Comparison of ENCODE assay signal across 16 cellular contexts in the genomic region with DNA sequence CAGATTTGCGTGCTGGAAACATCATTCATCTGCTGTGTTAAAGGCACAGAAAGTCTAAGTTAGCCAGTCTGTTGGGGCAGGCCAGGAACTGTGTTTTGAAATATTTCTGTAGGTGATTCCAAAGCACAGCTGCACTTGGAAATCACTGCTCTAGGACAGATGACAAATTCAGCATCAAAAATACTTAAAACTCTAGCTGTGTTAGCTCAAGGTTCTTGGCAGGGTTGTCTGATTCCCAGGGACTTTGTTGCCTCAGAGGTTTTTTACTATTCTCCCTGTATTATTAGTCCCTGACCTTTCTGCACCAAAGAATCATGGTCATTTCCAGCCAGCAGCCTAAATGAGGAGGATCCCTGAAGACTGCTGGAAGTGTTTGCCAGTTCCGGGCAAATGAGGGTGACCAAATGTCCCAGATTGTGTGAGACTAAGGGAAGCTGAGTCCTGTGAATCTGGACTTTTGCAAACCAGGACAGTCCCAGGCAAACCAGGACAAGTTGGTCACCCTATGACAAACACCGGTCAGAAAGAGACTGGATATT.
DNase-seq lines count a peak whose midpoint lies in the region; ATAC-seq, FAIRE-seq and TF ChIP-seq lines count a peak whose summit lies in the region.
"Had no signal": no experiment of that assay in that cellular context is flagged by ENCODE, and none has a peak within 500 bp of the region (broad histone marks: within the 10 kb centered on the region; RNA-seq: fewer than 3 reads in every experiment).

No MANE protein-coding gene starts in this region.

- no peak overlapping the region for H3K9ac ChIP-seq in H1 (replicated peaks in 1 of 4; ENCODE audit: extremely low read depth in 1 of 4, low read depth in 3 of 4, low read length in 3 of 4)
- H3K9ac ChIP-seq: SK-N-SH had no signal

- no peak overlapping the region for H3K23ac ChIP-seq in H1 (ENCODE audit: insufficient read length)

- H3K18ac ChIP-seq in H1 (ENCODE audit: extremely low read depth, low read length) = no peak overlapping the region

- peak; percentile 76 to 84 for ATAC-seq in right cardiac atrium
- ATAC-seq in omental fat pad (ENCODE audit: low FRiP score) = peak; percentile 23
- ATAC-seq: left lobe of liver had no signal

- no peak overlapping the region for H4K91ac ChIP-seq in H1 (replicated peaks; ENCODE audit: insufficient read length, low read length)

- no peaks in the 10 kb centered on the region for H4K20me1 ChIP-seq in H1 (replicated peaks in 1 of 2; ENCODE audit: control insufficient read depth in 1 of 2, insufficient read depth in 2 of 2, low read length in 2 of 2)

- POLR2A ChIA-PET in H1 (lab: Charles Lee; ENCODE audit: partially characterized antibody) = no interaction called here

- no peak for TF ChIP-seq CTCF in H1 (IDR thresholded peaks at IDR 0.05; ENCODE audit: control extremely low read depth in 1 of 3, insufficient read depth in 1 of 3, low read depth in 1 of 3, low read length in 3 of 3)
- no peak for TF ChIP-seq CTCF in omental fat pad (IDR thresholded peaks at IDR 0.05)
- TF ChIP-seq CTCF in transverse colon (IDR thresholded peaks at IDR 0.05) = no peak

- H3K79me2 ChIP-seq in H1 (ENCODE audit: control insufficient read depth in 1 of 2, insufficient read depth in 2 of 2, low read length in 2 of 2) = no peaks in the 10 kb centered on the region

- H2BK20ac ChIP-seq in H1 (ENCODE audit: low read length) = no peak overlapping the region; the same call in 1 of the 2 replicates

- in situ Hi-C loops in transverse colon (cut with MboI; ENCODE audit: low pct_ligation_motif_present in 1 of 4, low pct_unique_long_range_greater_than_20kb in 1 of 4, low sequenced_read_pairs in 3 of 4) = no loop called here

- H3K27me3 ChIP-seq in H1 (replicated peaks in 1 of 4; ENCODE audit: control insufficient read depth in 3 of 4, extremely low read depth in 1 of 4, insufficient read depth in 3 of 4, low read length in 3 of 4) (no peaks in the 10 kb centered on the region), right cardiac atrium (ENCODE audit: control insufficient read depth, insufficient read depth) (no peaks in the 10 kb centered on the region), transverse colon (no peaks in the 10 kb centered on the region)
- H3K27me3 ChIP-seq: colonic mucosa had no signal

- FAIRE-seq in H1 (lab: Jason Lieb, UNC) = no peak

- WGBS in H1 (ENCODE audit: extremely low coverage in 1 of 2, insufficient coverage in 1 of 2, insufficient read length in 1 of 2, insufficient replicate concordance in 2 of 2, low coverage in 1 of 2, low lambda C conversion rate in 2 of 2, missing lambda C conversion rate in 1 of 2), 2 experiments = 87% methylated on average over 3 of the region's 3 CpGs; no CpG with 5 or more reads in 1 of the 2 experiments
- WGBS in right cardiac atrium = 59% methylated on average over 3 of the region's 3 CpGs
- 70 to 92% methylated on average over 2 to 3 of the region's 3 CpGs for WGBS in transverse colon (ENCODE audit: low coverage in 1 of 2), 2 donors

- DNase-seq in H1 (ENCODE audit: low read depth in 1 of 2, low spot score in 2 of 2) = no peak
- DNase-seq in right cardiac atrium = peak in 2 of 3 donors; percentile 39 to 50
- DNase-seq in omental fat pad (ENCODE audit: low spot score) = no peak
- DNase-seq in transverse colon = no peak
- DNase-seq in activated effector memory CD4-positive, alpha-beta T cell treated with Interleukin-2 at 50 U/mL for 16 hours = no peak
- no peak for DNase-seq in hypothalamus (lab: John Stamatoyannopoulos, UW)
- DNase-seq in SHP77 (lab: John Stamatoyannopoulos, UW) = no peak
- no peak for DNase-seq in NCI-H2196 treated with DMSO at 0.1 percent for 48 hours (lab: John Stamatoyannopoulos, UW; ENCODE audit: unreplicated experiment)
- DNase-seq: activated CD4-positive, alpha-beta T cell treated with anti-CD3 and anti-CD28 coated beads, Interleukin-2, amount 50 U/mL, for 48 hours; colonic mucosa; NCI-H1417 treated with DMSO at 0.1 percent for 48 hours; NCI-H524 treated with DMSO at 0.1 percent for 48 hours; occipital lobe; SK-N-SH; stimulated activated CD8-positive, alpha-beta memory T cell treated with anti-CD3 and anti-CD28 coated beads, Interleukin-4, amount 100 ng/mL, for 48 hours had no signal

- peaks cover 0 to 3% (median 2%) of the 10 kb centered on the region in 4 experiments; a peak in 3 of 7 replicates for H3K4me1 ChIP-seq in H1 (replicated peaks in 1 of 4; ENCODE audit: control insufficient read depth in 3 of 4, insufficient read depth in 4 of 4, low read length in 3 of 4)
- H3K4me1 ChIP-seq in right cardiac atrium (ENCODE audit: control insufficient read depth, insufficient read depth, low read length) = peaks cover 11% of the 10 kb centered on the region
- H3K4me1 ChIP-seq in transverse colon = peaks cover 0 to 14% (median 0%) of the 10 kb centered on the region in 4 donors
- H3K4me1 ChIP-seq: colonic mucosa had no signal

- TF ChIP-seq POLR2A in H1 (IDR thresholded peaks at IDR 0.05; ENCODE audit: control extremely low read depth in 1 of 2, low read depth in 2 of 2, low read length in 2 of 2) (no peak), transverse colon (IDR thresholded peaks at IDR 0.05) (no peak)

- no peak overlapping the region for H2BK15ac ChIP-seq in H1 (ENCODE audit: low read length)

- H2AK5ac ChIP-seq in H1 (ENCODE audit: low read depth, low read length) = no peak overlapping the region

- no peak overlapping the region for H4K8ac ChIP-seq in H1 (ENCODE audit: extremely low read depth, insufficient read depth, low read length)

- no peak overlapping the region for H3K4me3 ChIP-seq in H1 (ENCODE audit: extremely low read depth in 1 of 4, insufficient read depth in 2 of 4, low read depth in 3 of 4, low read length in 4 of 4)
- no peak overlapping the region for H3K4me3 ChIP-seq in right cardiac atrium (ENCODE audit: low read length)
- no peak overlapping the region for H3K4me3 ChIP-seq in transverse colon
- H3K4me3 ChIP-seq: colonic mucosa had no signal

- no peaks in the 10 kb centered on the region for H3K36me3 ChIP-seq in H1 (ENCODE audit: control insufficient read depth in 2 of 4, insufficient read depth in 4 of 4, low read length in 3 of 4)
- H3K36me3 ChIP-seq in transverse colon = no peaks in the 10 kb centered on the region
- H3K36me3 ChIP-seq: colonic mucosa had no signal

- no peak overlapping the region for H2BK5ac ChIP-seq in H1 (ENCODE audit: low read depth, low read length)

- no peak for TF ChIP-seq RAD21 in H1 (IDR thresholded peaks at IDR 0.05 in 1 of 2, conservative IDR thresholded peaks at IDR 0.05 in 1 of 2; ENCODE audit: low read depth in 2 of 2, low read length in 2 of 2)

- H3K27ac ChIP-seq in H1 (ENCODE audit: low read depth, low read length) (peak overlapping the region; percentile 12; the same call in 1 of the 2 replicates), right cardiac atrium (ENCODE audit: low read length) (peak overlapping the region; percentile 70), transverse colon (peak overlapping the region; percentile 19 to 54 (median 48))
- H3K27ac ChIP-seq: colonic mucosa had no signal

- H2AFZ ChIP-seq in H1 (ENCODE audit: low read length) = peak overlapping the region; percentile 72

- CTCF ChIA-PET in H1 (lab: Charles Lee; ENCODE audit: partially characterized antibody) = interaction anchor here (0.8 to 7.3 kb wide), 41 partner anchors 9 to 205 kb away, joined by 3 to 87 read pairs (median 6); no protein-coding TSS in a partner anchor

- H3K23me2 ChIP-seq in H1 (ENCODE audit: low read depth, low read length) = no peaks in the 10 kb centered on the region

- no peak overlapping the region for H3K14ac ChIP-seq in H1 (ENCODE audit: insufficient read length)

- H2BK12ac ChIP-seq in H1 (ENCODE audit: low read depth, low read length) = no peak overlapping the region

- TF ChIP-seq EP300 in H1 (IDR thresholded peaks at IDR 0.05; ENCODE audit: borderline replicate concordance in 1 of 2, low read depth in 2 of 2, low read length in 2 of 2) = no peak
- no peak for TF ChIP-seq EP300 in transverse colon (IDR thresholded peaks at IDR 0.05; ENCODE audit: low read depth)

- H3K4me2 ChIP-seq in H1 (ENCODE audit: insufficient read depth in 1 of 2, low read depth in 2 of 2, low read length in 2 of 2) = no peak overlapping the region
- H3K4me2 ChIP-seq: SK-N-SH had no signal

- H2BK120ac ChIP-seq in H1 (replicated peaks; ENCODE audit: low read depth, low read length) = no peak overlapping the region

- H3K9me3 ChIP-seq in H1 (ENCODE audit: insufficient read depth in 2 of 2, low read depth in 1 of 2, low read length in 1 of 2) (no peaks in the 10 kb centered on the region), right cardiac atrium (ENCODE audit: control insufficient read depth, low read length) (no peaks in the 10 kb centered on the region), transverse colon (no peaks in the 10 kb centered on the region)
- H3K9me3 ChIP-seq: colonic mucosa, SK-N-SH had no signal

- H3K79me1 ChIP-seq in H1 (ENCODE audit: low read depth, low read length) = no peaks in the 10 kb centered on the region

- no peak overlapping the region for H3K56ac ChIP-seq in H1 (replicated peaks; ENCODE audit: insufficient read length, low read depth, low read length)

- intact Hi-C loops in right cardiac atrium (cut with DNase I) (loop anchor here in 1 of 4 donors (10.0 kb wide), 1 partner anchor 126 kb away; the partner anchor contains the start of gene FILIP1), transverse colon (cut with DNase I; ENCODE audit: low total_unique reads) (loop anchor here (5.0 kb wide), 1 partner anchor 158 kb away; no protein-coding TSS in a partner anchor)

- no peak overlapping the region for H3K4ac ChIP-seq in H1 (replicated peaks; ENCODE audit: insufficient read length, low read depth, low read length)

- no peak overlapping the region for H4K5ac ChIP-seq in H1 (ENCODE audit: insufficient read length, low read depth, low read length)

TF ChIP-seq in H1, 55 proteins besides CTCF, POLR2A, EP300 and RAD21:
- TF ChIP-seq NRF1 (IDR thresholded peaks at IDR 0.05; ENCODE audit: low read depth, low read length) (no peak), KDM5A (IDR thresholded peaks at IDR 0.05; ENCODE audit: low read length) (no peak), RBBP5 (IDR thresholded peaks at IDR 0.05; ENCODE audit: borderline replicate concordance, low read depth, low read length) (no peak)

Comparison
In these comparisons a context has a peak if more than half of its experiments do, and no peak if none do; other contexts are left out.
1. DNase-seq: peak in right cardiac atrium (2 of 3); none in H1 (0 of 2), omental fat pad (single experiment), transverse colon (single experiment), activated effector memory CD4-positive, alpha-beta T cell treated with Interleukin-2 at 50 U/mL for 16 hours (single experiment), hypothalamus (0 of 51), SHP77 (0 of 2) and NCI-H2196 treated with DMSO at 0.1 percent for 48 hours (single experiment).
2. H3K27ac ChIP-seq: peak in every context shown above with its lines; median percentile 70 in right cardiac atrium; 48 in transverse colon; 12 in H1.